Comparison of ENCODE assay signal across 21 cellular contexts in genomic region chr6:45657243-45657642, GRCh38.
DNase-seq lines count a peak whose midpoint lies in the region; ATAC-seq and TF ChIP-seq lines count a peak whose summit lies in the region.
"Had no signal": no experiment of that assay in that cellular context is flagged by ENCODE, and none has a peak within 500 bp of the region (broad histone marks: within the 10 kb centered on the region; RNA-seq: fewer than 3 reads in every experiment).

No MANE protein-coding gene starts in this region.

- H3K27ac Mint-ChIP-seq in activated CD4-positive, alpha-beta memory T cell treated with anti-CD3 and anti-CD28 coated beads, Interleukin-2, amount 10 ng/mL, durations not matched to agents 7 days and 5 days: no peak overlapping the region
- no peak overlapping the region for H3K27ac Mint-ChIP-seq in activated CD4-positive, alpha-beta memory T cell treated with anti-CD3 and anti-CD28 coated beads for 36 hours
- H3K27ac Mint-ChIP-seq: CD4-positive, alpha-beta T cell; natural killer cell; T-helper 17 cell; WTC11 had no signal

- H3K4me1 ChIP-seq in RWPE2 (ENCODE audit: insufficient read depth, poor library complexity, severe bottlenecking): peaks cover 21% of the 10 kb centered on the region
- H3K4me1 ChIP-seq in foreskin keratinocyte: peaks cover 20% of the 10 kb centered on the region

- peak overlapping the region; percentile 94 for H3K27ac ChIP-seq in RWPE2 (ENCODE audit: poor library complexity, severe bottlenecking)
- peak overlapping the region; percentile 73 for H3K27ac ChIP-seq in foreskin keratinocyte
- H3K27ac ChIP-seq: 22Rv1, dorsolateral prefrontal cortex, spleen had no signal

- POLR2A ChIA-PET in activated CD4-positive, alpha-beta memory T cell treated with anti-CD3 and anti-CD28 coated beads, Interleukin-2, amount 10 ng/mL, durations not matched to agents 7 days and 5 days (lab: Charles Lee): no interaction called here
- POLR2A ChIA-PET in activated CD4-positive, alpha-beta memory T cell treated with anti-CD3 and anti-CD28 coated beads for 36 hours (lab: Charles Lee): no interaction called here

- H3K4me3 ChIP-seq in RWPE2 (ENCODE audit: severe bottlenecking): no peak overlapping the region
- H3K4me3 ChIP-seq: dorsolateral prefrontal cortex, spleen had no signal

- H3K4me1 Mint-ChIP-seq in activated CD4-positive, alpha-beta memory T cell treated with anti-CD3 and anti-CD28 coated beads, Interleukin-2, amount 10 ng/mL, durations not matched to agents 7 days and 5 days: peaks cover 39% of the 10 kb centered on the region
- peaks cover 27% of the 10 kb centered on the region for H3K4me1 Mint-ChIP-seq in activated CD4-positive, alpha-beta memory T cell treated with anti-CD3 and anti-CD28 coated beads for 36 hours (ENCODE audit: low read depth)
- H3K4me1 Mint-ChIP-seq: WTC11 had no signal

- intact Hi-C loops in activated CD4-positive, alpha-beta memory T cell treated with anti-CD3 and anti-CD28 coated beads for 36 hours (cut with micrococcal nuclease): no loop called here
- intact Hi-C loops in cardiac septum (cut with DNase I): no loop called here

- H3K4me3 Mint-ChIP-seq in activated CD4-positive, alpha-beta memory T cell treated with anti-CD3 and anti-CD28 coated beads, Interleukin-2, amount 10 ng/mL, durations not matched to agents 7 days and 5 days: no peak overlapping the region
- no peak overlapping the region for H3K4me3 Mint-ChIP-seq in activated CD4-positive, alpha-beta memory T cell treated with anti-CD3 and anti-CD28 coated beads for 36 hours
- H3K4me3 Mint-ChIP-seq: CD4-positive, alpha-beta T cell; natural killer cell; T-helper 17 cell; WTC11 had no signal

- H3K27me3 ChIP-seq in RWPE2 (ENCODE audit: insufficient read depth, poor library complexity, severe bottlenecking) (no peaks in the 10 kb centered on the region), foreskin keratinocyte (no peaks in the 10 kb centered on the region)

- TF ChIP-seq CTCF in RWPE2 (IDR thresholded peaks at IDR 0.05; ENCODE audit: poor library complexity, severe bottlenecking) (no peak), foreskin keratinocyte (conservative IDR thresholded peaks at IDR 0.05) (no peak)

- H3K36me3 ChIP-seq in RWPE2 (ENCODE audit: low read depth): no peaks in the 10 kb centered on the region
- H3K36me3 ChIP-seq: spleen had no signal

- DNase-seq in activated CD4-positive, alpha-beta memory T cell treated with anti-CD3 and anti-CD28 coated beads, Interleukin-2, amount 10 ng/mL, durations not matched to agents 7 days and 5 days: peak; percentile 1
- DNase-seq in activated CD4-positive, alpha-beta memory T cell treated with anti-CD3 and anti-CD28 coated beads for 36 hours: no peak
- no peak for DNase-seq in RWPE2 (ENCODE audit: low spot score)
- peak in 1 of 2 donors; percentile 24 for DNase-seq in foreskin keratinocyte
- DNase-seq in Kasumi-1 (lab: John Stamatoyannopoulos, UW): no peak
- no peak for DNase-seq in cardiac septum (ENCODE audit: low spot score)
- DNase-seq: CD4-positive, alpha-beta T cell; dorsolateral prefrontal cortex; erythroblast; mesendoderm; natural killer cell; NCI-H1930; NCI-H446 treated with DMSO at 0.1 percent for 48 hours; SHP77; spleen; T-helper 17 cell had no signal

- no peaks in the 10 kb centered on the region for H3K9me3 ChIP-seq in RWPE2 (ENCODE audit: severe bottlenecking)

- ATAC-seq in RWPE2 (ENCODE audit: low read depth) (no peak), foreskin keratinocyte (no peak), GM21423 (IDR thresholded peaks at IDR 0.05; ENCODE audit: unreplicated experiment) (no peak), HG03571 (IDR thresholded peaks at IDR 0.05; ENCODE audit: unreplicated experiment) (no peak)
- ATAC-seq: HepG2, natural killer cell, T-helper 17 cell, WTC11 had no signal

- H3K36me3 Mint-ChIP-seq in activated CD4-positive, alpha-beta memory T cell treated with anti-CD3 and anti-CD28 coated beads, Interleukin-2, amount 10 ng/mL, durations not matched to agents 7 days and 5 days (ENCODE audit: low read depth): peaks cover 4% of the 10 kb centered on the region
- peaks cover 4% of the 10 kb centered on the region for H3K36me3 Mint-ChIP-seq in activated CD4-positive, alpha-beta memory T cell treated with anti-CD3 and anti-CD28 coated beads for 36 hours
- H3K36me3 Mint-ChIP-seq: natural killer cell, WTC11 had no signal

- peaks cover 3% of the 10 kb centered on the region for H3K27me3 Mint-ChIP-seq in activated CD4-positive, alpha-beta memory T cell treated with anti-CD3 and anti-CD28 coated beads, Interleukin-2, amount 10 ng/mL, durations not matched to agents 7 days and 5 days
- peaks cover 3% of the 10 kb centered on the region for H3K27me3 Mint-ChIP-seq in activated CD4-positive, alpha-beta memory T cell treated with anti-CD3 and anti-CD28 coated beads for 36 hours
- H3K27me3 Mint-ChIP-seq: CD4-positive, alpha-beta T cell; T-helper 17 cell had no signal

- CTCF ChIA-PET in activated CD4-positive, alpha-beta memory T cell treated with anti-CD3 and anti-CD28 coated beads, Interleukin-2, amount 10 ng/mL, durations not matched to agents 7 days and 5 days (lab: Charles Lee): no interaction called here
- CTCF ChIA-PET in activated CD4-positive, alpha-beta memory T cell treated with anti-CD3 and anti-CD28 coated beads for 36 hours (lab: Charles Lee): no interaction called here

- H3K9me3 Mint-ChIP-seq in activated CD4-positive, alpha-beta memory T cell treated with anti-CD3 and anti-CD28 coated beads, Interleukin-2, amount 10 ng/mL, durations not matched to agents 7 days and 5 days: peaks cover 5% of the 10 kb centered on the region
- peaks cover 5% of the 10 kb centered on the region for H3K9me3 Mint-ChIP-seq in activated CD4-positive, alpha-beta memory T cell treated with anti-CD3 and anti-CD28 coated beads for 36 hours
- H3K9me3 Mint-ChIP-seq: CD4-positive, alpha-beta T cell; natural killer cell had no signal
